In the genomic region with DNA sequence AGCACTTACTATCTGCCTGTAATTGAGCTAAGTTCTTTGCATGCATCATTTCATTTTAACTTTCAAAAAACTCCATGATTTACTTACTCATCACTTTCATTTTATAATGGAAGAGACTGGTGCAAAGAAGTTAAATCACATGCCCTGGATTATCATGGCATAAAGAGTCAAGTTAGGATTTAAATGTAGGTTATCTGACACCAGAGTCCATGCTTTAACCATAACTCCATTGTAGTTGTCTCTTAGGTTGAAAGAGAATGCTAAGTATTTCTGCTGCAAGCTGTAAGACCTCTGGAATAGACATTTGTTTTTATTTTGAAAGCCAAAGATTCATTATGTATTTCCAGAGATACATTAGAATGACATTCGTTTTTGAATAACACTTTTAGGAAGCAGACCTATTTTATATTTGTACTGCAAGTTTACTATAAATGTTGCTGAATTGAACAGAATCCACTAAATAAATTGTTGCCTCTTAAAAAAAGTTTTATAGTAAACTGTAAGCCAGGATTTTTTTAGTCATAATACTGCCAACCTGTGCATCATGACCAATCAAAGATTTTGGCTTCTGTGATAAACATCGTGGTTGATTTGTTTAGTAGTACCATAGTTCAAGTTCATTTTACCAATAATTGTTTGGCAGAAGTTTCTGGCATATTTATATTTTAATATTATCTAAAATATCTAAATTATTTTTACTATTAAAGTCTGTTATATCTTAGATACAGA, we compare ENCODE assay signal across 27 cellular contexts. TPM values are rescaled to one million over a fixed set of nuclear protein-coding genes. Genes with fewer than 3 reads are reported as not detected.
DNase-seq lines count a peak whose midpoint lies in the region; ATAC-seq and TF ChIP-seq lines count a peak whose summit lies in the region.
"Had no signal": no experiment of that assay in that cellular context is flagged by ENCODE, and none has a peak within 500 bp of the region (broad histone marks: within the 10 kb centered on the region; RNA-seq: fewer than 3 reads in every experiment).

No MANE protein-coding gene starts in this region.

- peaks cover 18% of the 10 kb centered on the region for H3K4me1 ChIP-seq in GM23248 (ENCODE audit: insufficient read depth)
- peaks cover 14% of the 10 kb centered on the region for H3K4me1 ChIP-seq in SJSA1 (replicated peaks)
- H3K4me1 ChIP-seq: lower lobe of right lung had no signal

- no peaks in the 10 kb centered on the region for H3K79me2 ChIP-seq in GM23248 (ENCODE audit: insufficient read depth)

- no peak overlapping the region; the same call in 1 of the 2 replicates for H2AFZ ChIP-seq in GM23248
- H2AFZ ChIP-seq: GM23338 had no signal

- in situ Hi-C loops in GM23248 (cut with MboI) (no loop called here), brain microvascular endothelial cell (cut with HindIII; ENCODE audit: low pct_ligation_motif_present, low sequenced_read_pairs) (no loop called here)

- 49 to 53% methylated on average over 2 of the region's 2 CpGs for WGBS in GM23248 (ENCODE audit: low coverage in 1 of 2, low lambda C conversion rate in 2 of 2, missing lambda C conversion rate in 2 of 2), 2 experiments

- H4K20me1 ChIP-seq in GM23248 (ENCODE audit: insufficient read depth): no peaks in the 10 kb centered on the region

- H3K9me2 ChIP-seq in GM23248 (ENCODE audit: insufficient read depth): no peaks in the 10 kb centered on the region; the same call in 1 of the 2 replicates

- H3K27me3 ChIP-seq in GM23248 (replicated peaks; ENCODE audit: insufficient read depth) (no peaks in the 10 kb centered on the region), SJSA1 (replicated peaks) (no peaks in the 10 kb centered on the region), brain microvascular endothelial cell (replicated peaks) (no peaks in the 10 kb centered on the region)

- H3K4me3 ChIP-seq in GM23248: no peak overlapping the region
- no peak overlapping the region for H3K4me3 ChIP-seq in SJSA1
- H3K4me3 ChIP-seq in brain microvascular endothelial cell (ENCODE audit: low read depth, low read length): no peak overlapping the region
- H3K4me3 ChIP-seq in retinal pigment epithelial cell (ENCODE audit: low read length): no peak overlapping the region
- H3K4me3 ChIP-seq: GM23338, lower lobe of right lung had no signal

- no peak for ATAC-seq in GM21528 (IDR thresholded peaks at IDR 0.05; ENCODE audit: low FRiP score, unreplicated experiment)
- ATAC-seq: GM23338, HepG2, lower lobe of right lung, sciatic nerve had no signal

- peak; percentile 22 for DNase-seq in GM23248
- peak in 1 of 2 experiments; percentile 19 for DNase-seq in SJSA1 (ENCODE audit: low read depth in 1 of 2, low spot score in 2 of 2)
- DNase-seq in brain microvascular endothelial cell: no peak
- DNase-seq in retinal pigment epithelial cell (ENCODE audit: low read depth): peak; percentile 70
- DNase-seq in LoVo (ENCODE audit: low spot score): no peak
- no peak for DNase-seq in COLO829 (ENCODE audit: low spot score)
- no peak for DNase-seq in SHP77 treated with DMSO at 0.1 percent for 48 hours (lab: John Stamatoyannopoulos, UW)
- DNase-seq: activated CD4-positive, alpha-beta T cell treated with anti-CD3 and anti-CD28 coated beads, Interleukin-2, amount 10 ng/mL, durations not matched to agents 24 days and 14 days; activated effector memory CD4-positive, alpha-beta T cell treated with anti-CD3 and anti-CD28 coated beads, Interleukin-2, amount 50 U/mL, for 16 hours; activated naive CD8-positive, alpha-beta T cell treated with anti-CD3 and anti-CD28 coated beads, Interleukin-2, amount 10 ng/mL, durations not matched to agents 7 days and 5 days; activated T-cell treated with anti-CD3 and anti-CD28 coated beads, Interleukin-2, amount 50 U/mL, for 1 hour; C1 segment of cervical spinal cord; DND-41; head of caudate nucleus; kidney glomerular epithelial cell; lower lobe of right lung; NCI-H1092 treated with DMSO at 0.1 percent for 48 hours; NCI-H2029; NCI-H526; stimulated activated naive CD4-positive, alpha-beta T cell; WERI-Rb-1 had no signal

- H3K27ac ChIP-seq in GM23248 (no peak overlapping the region), SJSA1 (peak overlapping the region; percentile 14; the same call in 1 of the 2 replicates), brain microvascular endothelial cell (peak overlapping the region; percentile 19)
- H3K27ac ChIP-seq: lower lobe of right lung, WERI-Rb-1 had no signal

- TF ChIP-seq CTCF in brain microvascular endothelial cell (IDR thresholded peaks at IDR 0.05; ENCODE audit: low read depth, low read length, missing control alignments) (no peak), retinal pigment epithelial cell (conservative IDR thresholded peaks at IDR 0.05; ENCODE audit: low read depth, low read length) (no peak)

- peak overlapping the region; percentile 4 for H3K4me2 ChIP-seq in GM23248 (ENCODE audit: unreplicated experiment)
- H3K4me2 ChIP-seq: GM23338 had no signal

- no peaks in the 10 kb centered on the region for H3F3A ChIP-seq in GM23248 (ENCODE audit: insufficient read depth)

- H3K9me3 ChIP-seq in GM23248 (ENCODE audit: low read depth): no peaks in the 10 kb centered on the region
- H3K9me3 ChIP-seq in SJSA1 (replicated peaks): no peaks in the 10 kb centered on the region
- H3K9me3 ChIP-seq: lower lobe of right lung had no signal

- H3K36me3 ChIP-seq in GM23248 (ENCODE audit: low read depth) (no peaks in the 10 kb centered on the region), SJSA1 (no peaks in the 10 kb centered on the region), brain microvascular endothelial cell (replicated peaks) (peaks cover 5% of the 10 kb centered on the region)
- H3K36me3 ChIP-seq: lower lobe of right lung, WERI-Rb-1 had no signal

- no peak overlapping the region for H3K9ac ChIP-seq in GM23248

RNA-seq across cellular contexts. Expression of a gene that starts 26.1 kb away (rescaled TPM):
- 22.7 and 27.3 TPM in 2 replicates for total RNA-seq in GM23248 (2014; rRNA removed; shearing (Covaris generic))
- polyA plus RNA-seq in GM23248 (2016; fragmentation: Nextera tagmentation; extraction: Ambion mirVana): 16.5 and 19.3 TPM in 2 replicates
- total RNA-seq in SJSA1 (2014; rRNA removed; shearing (Covaris generic)): 75.4 and 85.4 TPM in 2 replicates
- total RNA-seq: GM23338, HepG2, neural crest cell, progenitor cell of endocrine pancreas had no signal
- polyA plus RNA-seq: GM23338, HepG2 had no signal

Comparison
In these comparisons a context has a peak if more than half of its experiments do, and no peak if none do; other contexts are left out.
1. DNase-seq: peak in GM23248 (single experiment) and retinal pigment epithelial cell (single experiment); none in brain microvascular endothelial cell (single experiment), LoVo (single experiment), COLO829 (single experiment) and SHP77 treated with DMSO at 0.1 percent for 48 hours (single experiment).